Comparison of ENCODE assay signal across 21 cellular contexts in the genomic region with DNA sequence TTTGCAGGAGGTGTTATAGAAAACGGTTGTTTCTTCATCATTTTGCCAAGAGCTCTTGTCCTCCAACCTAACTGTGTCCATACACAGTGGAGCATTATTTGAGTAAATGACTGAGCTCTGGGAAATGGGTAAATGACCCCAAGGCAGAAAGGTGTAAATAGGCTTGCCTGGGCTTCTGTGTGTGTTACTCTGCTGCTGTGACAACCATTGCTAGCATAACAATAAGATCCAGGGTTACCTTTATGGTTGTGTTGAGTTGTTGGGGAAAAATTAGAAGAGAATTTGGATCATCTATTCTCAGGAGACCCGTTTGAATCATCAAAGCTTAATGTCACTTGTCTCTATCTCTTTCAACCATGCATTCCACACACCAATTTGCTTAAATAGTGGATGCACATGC.
A peak's percentile ranks its signal among the peaks of the same experiment; 100 is the strongest.
DNase-seq lines count a peak whose midpoint lies in the region; ATAC-seq and TF ChIP-seq lines count a peak whose summit lies in the region.
"Had no signal": no experiment of that assay in that cellular context is flagged by ENCODE, and none has a peak within 500 bp of the region (broad histone marks: within the 10 kb centered on the region; RNA-seq: fewer than 3 reads in every experiment).

No MANE protein-coding gene starts in this region.

- peaks cover 16% of the 10 kb centered on the region for H3K36me3 Mint-ChIP-seq in WTC11
- H3K36me3 Mint-ChIP-seq: CD4-positive, alpha-beta memory T cell had no signal

- H3K36me3 ChIP-seq in HUES6 (ENCODE audit: control insufficient read depth, insufficient read depth, low read length), result no peaks in the 10 kb centered on the region

- peaks cover 28% of the 10 kb centered on the region for H3K9me3 Mint-ChIP-seq in WTC11

- H3K4me1 Mint-ChIP-seq in WTC11, result peaks cover 19% of the 10 kb centered on the region
- H3K4me1 Mint-ChIP-seq: CD4-positive, alpha-beta memory T cell had no signal

- POLR2A ChIA-PET in WTC11 (lab: Charles Lee), result no interaction called here

- no peaks in the 10 kb centered on the region; the same call in 1 of the 2 replicates for H3K27me3 Mint-ChIP-seq in WTC11 (ENCODE audit: low read depth)
- H3K27me3 Mint-ChIP-seq: CD4-positive, alpha-beta memory T cell had no signal

- H3K27me3 ChIP-seq in HUES6 (ENCODE audit: control insufficient read depth, insufficient read depth, low read length), result no peaks in the 10 kb centered on the region

- peaks cover 11% of the 10 kb centered on the region for H3K9me3 ChIP-seq in HUES6 (ENCODE audit: control insufficient read depth, insufficient read depth, low read depth, low read length)
- H3K9me3 ChIP-seq: A549 had no signal

- peaks cover 19% of the 10 kb centered on the region for H3K4me1 ChIP-seq in HUES6 (ENCODE audit: control insufficient read depth, insufficient read depth, low read length)
- H3K4me1 ChIP-seq: A549 had no signal

- H3K27ac ChIP-seq in HUES6 (ENCODE audit: low read depth, low read length), result no peak overlapping the region
- H3K27ac ChIP-seq: 22Rv1, A549, GM23248 had no signal

- H3K4me3 Mint-ChIP-seq in WTC11, result no peak overlapping the region
- H3K4me3 Mint-ChIP-seq: CD4-positive, alpha-beta memory T cell had no signal

- DNase-seq in NCI-H2081 (lab: John Stamatoyannopoulos, UW), result peak; percentile 22 to 24
- DNase-seq in NCI-H2081 treated with DMSO at 0.1 percent for 48 hours (lab: John Stamatoyannopoulos, UW), result no peak
- DNase-seq in ELF-1 (ENCODE audit: low read depth, low spot score), result peak; percentile 49
- DNase-seq in WTC11 (ENCODE audit: low spot score), result no peak
- no peak for DNase-seq in AML-193 (lab: John Stamatoyannopoulos, UW)
- DNase-seq: ACHN; C1 segment of cervical spinal cord; Calu3; CD4-positive, alpha-beta memory T cell; COR-L47; DMS53; DND-41; GDM1; GM23248; HCEC 1CT had no signal

- TF ChIP-seq CTCF in WTC11 (IDR thresholded peaks at IDR 0.05), result no peak

- peak; percentile 64 for ATAC-seq in WTC11
- no peak for ATAC-seq in HG02642 (IDR thresholded peaks at IDR 0.05; ENCODE audit: poor library complexity, unreplicated experiment)
- ATAC-seq in HG03025 (IDR thresholded peaks at IDR 0.05; ENCODE audit: low FRiP score, unreplicated experiment), result no peak
- ATAC-seq: A549, GM12878 had no signal

- CTCF ChIA-PET in WTC11 (lab: Charles Lee), result no interaction called here

- H3K4me3 ChIP-seq in HUES6 (ENCODE audit: low read depth, low read length), result 0 out of 2 replicates have a peak overlapping the region, but pooled peaks have one; percentile 30
- H3K4me3 ChIP-seq: A549, GM12878, GM23248 had no signal

- no peak overlapping the region for H3K27ac Mint-ChIP-seq in WTC11
- H3K27ac Mint-ChIP-seq: CD4-positive, alpha-beta memory T cell had no signal

- no peak overlapping the region for H3K9ac ChIP-seq in HUES6 (ENCODE audit: low read length)
- H3K9ac ChIP-seq: GM23248 had no signal

TF ChIP-seq in WTC11, 78 proteins besides CTCF, POLR2A, EP300 and RAD21:
- no peak for TF ChIP-seq ELF4 (CRISPR knock-in tag; IDR thresholded peaks at IDR 0.05; ENCODE audit: low read depth)
- no peak for TF ChIP-seq SP1 (CRISPR knock-in tag; conservative IDR thresholded peaks at IDR 0.05)
- TF ChIP-seq, protein P1, sequence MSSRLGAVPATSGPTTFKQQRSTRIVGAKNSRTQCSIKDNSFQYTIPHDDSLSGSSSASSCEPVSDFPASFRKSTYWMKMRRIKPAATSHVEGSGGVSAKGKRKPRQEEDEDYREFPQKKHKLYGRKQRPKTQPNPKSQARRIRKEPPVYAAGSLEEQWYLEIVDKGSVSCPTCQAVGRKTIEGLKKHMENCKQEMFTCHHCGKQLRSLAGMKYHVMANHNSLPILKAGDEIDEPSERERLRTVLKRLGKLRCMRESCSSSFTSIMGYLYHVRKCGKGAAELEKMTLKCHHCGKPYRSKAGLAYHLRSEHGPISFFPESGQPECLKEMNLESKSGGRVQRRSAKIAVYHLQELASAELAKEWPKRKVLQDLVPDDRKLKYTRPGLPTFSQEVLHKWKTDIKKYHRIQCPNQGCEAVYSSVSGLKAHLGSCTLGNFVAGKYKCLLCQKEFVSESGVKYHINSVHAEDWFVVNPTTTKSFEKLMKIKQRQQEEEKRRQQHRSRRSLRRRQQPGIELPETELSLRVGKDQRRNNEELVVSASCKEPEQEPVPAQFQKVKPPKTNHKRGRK (CRISPR knock-in tag; IDR thresholded peaks at IDR 0.05; ENCODE audit: borderline replicate concordance), result no peak
- TF ChIP-seq OVOL2 (CRISPR knock-in tag; IDR thresholded peaks at IDR 0.05; ENCODE audit: borderline replicate concordance), result no peak
- no peak for TF ChIP-seq ZNF138 (CRISPR knock-in tag; conservative IDR thresholded peaks at IDR 0.05)
- no peak for TF ChIP-seq SMAD3 (CRISPR knock-in tag; IDR thresholded peaks at IDR 0.05; ENCODE audit: borderline replicate concordance)
- no peak for TF ChIP-seq HMGXB4 (CRISPR knock-in tag; IDR thresholded peaks at IDR 0.05)
- TF ChIP-seq ZNF263 (CRISPR knock-in tag; IDR thresholded peaks at IDR 0.05; ENCODE audit: low read depth), result no peak
- no peak for TF ChIP-seq NFATC4 (CRISPR knock-in tag; IDR thresholded peaks at IDR 0.05)
- TF ChIP-seq ATF6 (CRISPR knock-in tag; IDR thresholded peaks at IDR 0.05), result no peak

Comparison
In these comparisons a context has a peak if more than half of its experiments do, and no peak if none do; other contexts are left out.
1. DNase-seq: peak in NCI-H2081 (2 of 2) and ELF-1 (single experiment); none in NCI-H2081 treated with DMSO at 0.1 percent for 48 hours (single experiment), WTC11 (single experiment) and AML-193 (0 of 2).